In the genomic region with DNA sequence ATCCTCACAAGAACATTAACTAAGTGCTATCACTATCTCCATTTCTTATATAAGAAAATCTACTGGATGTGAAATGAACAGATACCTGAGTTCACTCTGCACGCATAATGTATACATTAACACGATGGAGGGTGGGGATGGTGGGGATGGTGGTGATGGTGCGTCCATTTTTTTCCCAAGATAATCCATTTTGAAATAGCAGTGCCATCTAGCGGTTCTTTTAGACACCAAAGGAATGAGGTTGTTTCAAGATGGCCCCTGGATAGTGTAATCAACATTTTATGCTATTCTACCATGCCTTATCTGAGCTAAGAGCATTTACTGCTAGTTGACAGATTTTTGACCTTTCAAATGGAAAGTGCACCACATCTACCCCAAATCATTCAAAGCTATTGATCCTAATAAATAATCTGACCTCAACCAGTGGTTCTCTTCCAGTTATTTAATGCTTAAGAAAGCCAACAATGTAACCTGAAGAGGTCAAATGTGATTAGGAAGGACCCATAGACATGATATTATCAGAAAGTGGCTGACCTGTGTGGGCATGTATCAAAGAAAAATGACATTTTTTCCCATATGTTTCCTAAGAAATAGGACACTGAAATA, we compare ENCODE assay signal across 8 cellular contexts.
DNase-seq lines count a peak whose midpoint lies in the region; ATAC-seq and TF ChIP-seq lines count a peak whose summit lies in the region.

No MANE protein-coding gene starts in this region.

- no peaks in the 10 kb centered on the region for H3K36me3 ChIP-seq in GM23248 (ENCODE audit: low read depth)
- no peaks in the 10 kb centered on the region for H3K36me3 ChIP-seq in smooth muscle cell (ENCODE audit: low read depth)

- no peak overlapping the region for H3K4me3 ChIP-seq in GM23248
- H3K4me3 ChIP-seq in epithelial cell of esophagus (ENCODE audit: low read length): no peak overlapping the region
- H3K4me3 ChIP-seq in smooth muscle cell: no peak overlapping the region

- H3K79me2 ChIP-seq in GM23248 (ENCODE audit: insufficient read depth): no peaks in the 10 kb centered on the region
- H3K79me2 ChIP-seq in smooth muscle cell (ENCODE audit: low read depth): no peaks in the 10 kb centered on the region

- H4K20me1 ChIP-seq in GM23248 (ENCODE audit: insufficient read depth): no peaks in the 10 kb centered on the region
- no peaks in the 10 kb centered on the region for H4K20me1 ChIP-seq in smooth muscle cell (ENCODE audit: low read depth)

- TF ChIP-seq CTCF in epithelial cell of esophagus (IDR thresholded peaks at IDR 0.05; ENCODE audit: insufficient read depth, low read depth, low read length, missing control alignments): peak; percentile 64
- peak; percentile 60 for TF ChIP-seq CTCF in smooth muscle cell (IDR thresholded peaks at IDR 0.05; ENCODE audit: borderline replicate concordance, insufficient read depth, poor library complexity, severe bottlenecking)

- no peaks in the 10 kb centered on the region for H3K9me3 ChIP-seq in GM23248 (ENCODE audit: low read depth)
- H3K9me3 ChIP-seq in smooth muscle cell (replicated peaks; ENCODE audit: low read depth): no peaks in the 10 kb centered on the region

- H3K4me1 ChIP-seq in GM23248 (ENCODE audit: insufficient read depth): no peaks in the 10 kb centered on the region
- no peaks in the 10 kb centered on the region for H3K4me1 ChIP-seq in smooth muscle cell (ENCODE audit: low read depth)

- intact Hi-C loops in posterior cingulate gyrus (cut with DNase I): no loop called here

- H3K9ac ChIP-seq in GM23248 (no peak overlapping the region), smooth muscle cell (ENCODE audit: low read depth) (no peak overlapping the region)

- in situ Hi-C loops in GM23248 (cut with MboI): no loop called here

- 18 to 23% methylated on average over 4 of the region's 4 CpGs for WGBS in GM23248 (ENCODE audit: low coverage in 1 of 2, low lambda C conversion rate in 2 of 2, missing lambda C conversion rate in 2 of 2), 2 experiments
- WGBS in smooth muscle cell (ENCODE audit: low lambda C conversion rate): 28% methylated on average over 4 of the region's 4 CpGs

- no peaks in the 10 kb centered on the region for H3K27me3 ChIP-seq in GM23248 (replicated peaks; ENCODE audit: insufficient read depth)
- peaks cover 30% of the 10 kb centered on the region for H3K27me3 ChIP-seq in smooth muscle cell (ENCODE audit: low read depth)

- H3K4me2 ChIP-seq in GM23248 (ENCODE audit: unreplicated experiment): no peak overlapping the region
- no peak overlapping the region for H3K4me2 ChIP-seq in smooth muscle cell

- H3K27ac ChIP-seq in GM23248: no peak overlapping the region
- H3K27ac ChIP-seq in smooth muscle cell (ENCODE audit: low read depth): no peak overlapping the region

- H3K4me3 Mint-ChIP-seq in activated T-helper 17 cell treated with anti-CD3 and anti-CD28 coated beads, Interleukin-2, amount 50 U/mL, for 72 hours: no peak overlapping the region

- H3K27me3 Mint-ChIP-seq in activated T-helper 17 cell treated with anti-CD3 and anti-CD28 coated beads, Interleukin-2, amount 50 U/mL, for 72 hours: no peaks in the 10 kb centered on the region

- no peak for ATAC-seq in activated T-helper 17 cell treated with anti-CD3 and anti-CD28 coated beads, Interleukin-2, amount 50 U/mL, for 72 hours (replicated peaks)

- peak; percentile 2 for DNase-seq in Daoy (ENCODE audit: low read depth)
- DNase-seq in GM23248: peak; percentile 41
- DNase-seq in NCI-H460 (ENCODE audit: extremely low read depth, low read depth): peak; percentile 28
- peak; percentile 49 for DNase-seq in epithelial cell of esophagus (ENCODE audit: low read depth)
- no peak for DNase-seq in smooth muscle cell (lab: John Stamatoyannopoulos, UW; ENCODE audit: unreplicated experiment)
- no peak for DNase-seq in posterior cingulate gyrus
- DNase-seq in activated CD4-positive, alpha-beta T cell treated with anti-CD3 and anti-CD28 coated beads for 1 hour: no peak

- peaks cover 8% of the 10 kb centered on the region for H3K9me3 Mint-ChIP-seq in activated T-helper 17 cell treated with anti-CD3 and anti-CD28 coated beads, Interleukin-2, amount 50 U/mL, for 72 hours

- no peaks in the 10 kb centered on the region for H3K4me1 Mint-ChIP-seq in activated T-helper 17 cell treated with anti-CD3 and anti-CD28 coated beads, Interleukin-2, amount 50 U/mL, for 72 hours

- no peaks in the 10 kb centered on the region for H3K9me2 ChIP-seq in GM23248 (ENCODE audit: insufficient read depth)

- no peak overlapping the region for H3K27ac Mint-ChIP-seq in activated T-helper 17 cell treated with anti-CD3 and anti-CD28 coated beads, Interleukin-2, amount 50 U/mL, for 72 hours

- no peak overlapping the region for H2AFZ ChIP-seq in GM23248
- no peak overlapping the region for H2AFZ ChIP-seq in smooth muscle cell (ENCODE audit: low read depth)

- no peaks in the 10 kb centered on the region for H3F3A ChIP-seq in GM23248 (ENCODE audit: insufficient read depth)
- H3F3A ChIP-seq in smooth muscle cell (ENCODE audit: low read depth): no peaks in the 10 kb centered on the region

- no peaks in the 10 kb centered on the region for H3K36me3 Mint-ChIP-seq in activated T-helper 17 cell treated with anti-CD3 and anti-CD28 coated beads, Interleukin-2, amount 50 U/mL, for 72 hours (ENCODE audit: low read depth)

Comparison
In these comparisons a context has a peak if more than half of its experiments do, and no peak if none do; other contexts are left out.
1. DNase-seq: peak in Daoy (single experiment), GM23248 (single experiment), NCI-H460 (single experiment) and epithelial cell of esophagus (single experiment); none in smooth muscle cell (single experiment), posterior cingulate gyrus (0 of 10) and activated CD4-positive, alpha-beta T cell treated with anti-CD3 and anti-CD28 coated beads for 1 hour (single experiment).